In the genomic region with DNA sequence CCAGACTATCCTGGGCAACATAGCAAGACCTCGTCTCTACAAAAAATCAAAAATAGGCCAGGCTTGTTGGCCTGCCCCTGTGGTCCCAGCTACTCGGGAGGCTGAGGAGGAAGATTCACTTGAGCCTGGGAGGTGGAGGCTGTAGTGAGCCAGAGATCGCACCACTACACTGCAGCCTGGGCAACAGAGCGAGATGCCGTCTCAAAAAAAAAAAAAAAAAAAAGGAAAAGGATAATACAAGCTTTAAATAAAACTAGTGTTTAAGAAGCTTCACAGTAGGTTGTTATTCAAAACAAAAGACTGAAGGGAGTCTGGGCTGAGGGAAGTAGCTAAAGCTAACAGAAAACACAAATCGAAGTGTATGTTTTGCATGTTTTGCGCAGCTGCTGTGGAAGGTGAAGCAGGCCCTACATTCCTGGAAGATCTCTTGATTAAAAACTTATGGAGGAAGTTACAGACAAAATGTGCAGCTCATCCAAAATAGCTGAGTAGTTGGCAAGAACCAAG, we compare ENCODE assay signal across 8 cellular contexts. TPM values are rescaled to one million over a fixed set of nuclear protein-coding genes. Genes with fewer than 3 reads are reported as not detected.
DNase-seq lines count a peak whose midpoint lies in the region; ATAC-seq, FAIRE-seq and TF ChIP-seq lines count a peak whose summit lies in the region.

No MANE protein-coding gene starts in this region.

- H3K27me3 ChIP-seq in KMS-11 (ENCODE audit: insufficient read depth, low read depth) (no peaks in the 10 kb centered on the region), bronchial epithelial cell (ENCODE audit: control insufficient read depth, insufficient read depth, low read length) (no peaks in the 10 kb centered on the region)

- H3K36me3 Mint-ChIP-seq in activated T-cell treated with anti-CD3 and anti-CD28 coated beads, Interleukin-2, amount 50 U/mL, for 72 hours (ENCODE audit: insufficient read depth in 2 of 2): peaks cover 2 to 6% of the 10 kb centered on the region in 2 donors
- no peaks in the 10 kb centered on the region for H3K36me3 Mint-ChIP-seq in mesothelial cell of epicardium

- no peak for ATAC-seq in activated T-cell treated with anti-CD3 and anti-CD28 coated beads, Interleukin-2, amount 50 U/mL, for 72 hours (replicated peaks in 1 of 2)
- ATAC-seq in HG02973 (IDR thresholded peaks at IDR 0.05; ENCODE audit: unreplicated experiment): no peak

- peaks cover 24% of the 10 kb centered on the region for H3K4me1 ChIP-seq in KMS-11 (ENCODE audit: low read depth, poor library complexity, severe bottlenecking)

- H3K27ac Mint-ChIP-seq in activated T-cell treated with anti-CD3 and anti-CD28 coated beads, Interleukin-2, amount 50 U/mL, for 72 hours: peak overlapping the region; percentile 98
- peak overlapping the region; percentile 79 for H3K27ac Mint-ChIP-seq in mesothelial cell of epicardium

- FAIRE-seq in bronchial epithelial cell (lab: Jason Lieb, UNC): no peak

- no peaks in the 10 kb centered on the region; the same call in 1 of the 2 replicates for H3K79me2 ChIP-seq in KMS-11 (ENCODE audit: insufficient read depth, low read depth)

- H3K36me3 ChIP-seq in KMS-11 (ENCODE audit: insufficient read depth): no peaks in the 10 kb centered on the region
- H3K36me3 ChIP-seq in bronchial epithelial cell (ENCODE audit: control insufficient read depth, insufficient read depth, low read length): no peaks in the 10 kb centered on the region

- H3K4me3 Mint-ChIP-seq in activated T-cell treated with anti-CD3 and anti-CD28 coated beads, Interleukin-2, amount 50 U/mL, for 72 hours: peak overlapping the region; percentile 91 to 98
- H3K4me3 Mint-ChIP-seq in mesothelial cell of epicardium: peak overlapping the region; percentile 81

- peak overlapping the region; percentile 75 for H3K4me2 ChIP-seq in KMS-11

- H3K9me3 Mint-ChIP-seq in activated T-cell treated with anti-CD3 and anti-CD28 coated beads, Interleukin-2, amount 50 U/mL, for 72 hours: no peaks in the 10 kb centered on the region
- H3K9me3 Mint-ChIP-seq in mesothelial cell of epicardium: no peaks in the 10 kb centered on the region

- H3K27me3 Mint-ChIP-seq in activated T-cell treated with anti-CD3 and anti-CD28 coated beads, Interleukin-2, amount 50 U/mL, for 72 hours (ENCODE audit: low read depth): no peaks in the 10 kb centered on the region
- H3K27me3 Mint-ChIP-seq in mesothelial cell of epicardium (ENCODE audit: low read depth): no peaks in the 10 kb centered on the region

- TF ChIP-seq CTCF in KMS-11 (conservative IDR thresholded peaks at IDR 0.05; ENCODE audit: low read depth, low read length): no peak
- no peak for TF ChIP-seq CTCF in bronchial epithelial cell (IDR thresholded peaks at IDR 0.05; ENCODE audit: insufficient read depth, low read length, severe bottlenecking)
- no peak for TF ChIP-seq CTCF in mesothelial cell of epicardium (IDR thresholded peaks at IDR 0.05; ENCODE audit: unreplicated experiment)

- DNase-seq in activated T-cell treated with anti-CD3 and anti-CD28 coated beads, Interleukin-2, amount 50 U/mL, for 72 hours: peak in 1 of 2 donors; percentile 7
- DNase-seq in activated T-cell treated with anti-CD3 and anti-CD28 coated beads for 4 hours (no peak), bronchial epithelial cell (ENCODE audit: low read depth) (no peak), mesothelial cell of epicardium (ENCODE audit: low spot score in 2 of 2, unreplicated experiment in 2 of 2) (no peak), NCI-H345 (lab: John Stamatoyannopoulos, UW) (no peak), NCI-H524 treated with DMSO at 0.1 percent for 48 hours (lab: John Stamatoyannopoulos, UW) (no peak)

- H3K9ac ChIP-seq in KMS-11: peak overlapping the region; percentile 100

- H3K4me3 ChIP-seq in KMS-11 (IDR thresholded peaks at IDR 0.05; ENCODE audit: insufficient read depth, low read depth, low read length): no peak overlapping the region
- peak overlapping the region; percentile 93 for H3K4me3 ChIP-seq in bronchial epithelial cell (ENCODE audit: low read depth, low read length)

- no peaks in the 10 kb centered on the region for H4K20me1 ChIP-seq in KMS-11 (ENCODE audit: insufficient read depth)

- peak overlapping the region; percentile 87 for H2AFZ ChIP-seq in KMS-11 (ENCODE audit: low read depth)

- H3K27ac ChIP-seq in KMS-11: peak overlapping the region; percentile 99

- peaks cover 42% of the 10 kb centered on the region for H3K4me1 Mint-ChIP-seq in activated T-cell treated with anti-CD3 and anti-CD28 coated beads, Interleukin-2, amount 50 U/mL, for 72 hours (ENCODE audit: low read depth)
- H3K4me1 Mint-ChIP-seq in mesothelial cell of epicardium: peaks cover 12% of the 10 kb centered on the region

RNA-seq across cellular contexts. Expression of gene C9orf40, which starts 0.6 kb away (rescaled TPM):
- 10 to 100 TPM; 17.8 to 23.1 TPM for total RNA-seq in activated T-cell treated with anti-CD3 and anti-CD28 coated beads, Interleukin-2, amount 50 U/mL, for 72 hours
- total RNA-seq in bronchial epithelial cell (3.1 and 3.2 TPM in 2 replicates), mesothelial cell of epicardium (4.3 to 5.1 TPM (median 4.8 TPM) in 3 replicates)
